ENCODE assay signal across 7 cellular contexts in the genomic region with DNA sequence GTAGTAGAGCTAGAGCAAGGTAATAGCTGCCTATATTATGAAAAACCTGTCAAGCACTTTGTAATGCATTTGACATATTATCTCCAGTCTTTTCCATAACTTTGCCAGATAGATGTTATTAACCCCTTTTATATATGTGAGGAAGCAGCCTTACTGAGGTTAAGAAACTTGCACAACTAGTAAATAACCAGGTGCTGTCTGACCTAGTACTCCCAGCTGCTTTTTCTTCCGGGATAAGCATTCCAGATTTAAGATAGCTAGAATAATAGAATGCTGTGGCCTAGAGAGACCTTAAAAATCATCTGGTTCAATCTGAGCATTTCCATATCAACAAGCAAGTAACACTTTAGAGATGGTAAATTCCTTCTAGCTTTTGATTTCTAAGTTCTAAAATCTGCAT. TPM values are rescaled to one million over a fixed set of nuclear protein-coding genes. Genes with fewer than 3 reads are reported as not detected.
DNase-seq lines count a peak whose midpoint lies in the region; ATAC-seq and TF ChIP-seq lines count a peak whose summit lies in the region.

No MANE protein-coding gene starts in this region.

- H3K4me3 Mint-ChIP-seq in HFFc6, result peak overlapping the region; percentile 99
- H3K4me3 Mint-ChIP-seq in stimulated activated memory B cell treated with anti-CD40 and anti-IgM and Interleukin-4, amounts not matched to agents 10 μg/mL and 1 μg/mL and 100 μg/mL, for 72 hours, result peak overlapping the region; percentile 99

- H3K9ac ChIP-seq in iPS-18a (ENCODE audit: low read length), result peak overlapping the region; percentile 51

- peaks cover 38% of the 10 kb centered on the region for H3K4me1 Mint-ChIP-seq in HFFc6 (ENCODE audit: low read depth)
- peaks cover 53% of the 10 kb centered on the region for H3K4me1 Mint-ChIP-seq in stimulated activated memory B cell treated with anti-CD40 and anti-IgM and Interleukin-4, amounts not matched to agents 10 μg/mL and 1 μg/mL and 100 μg/mL, for 72 hours

- peaks cover 18% of the 10 kb centered on the region for H3K36me3 Mint-ChIP-seq in HFFc6 (ENCODE audit: low read depth)
- peaks cover 9% of the 10 kb centered on the region for H3K36me3 Mint-ChIP-seq in stimulated activated memory B cell treated with anti-CD40 and anti-IgM and Interleukin-4, amounts not matched to agents 10 μg/mL and 1 μg/mL and 100 μg/mL, for 72 hours

- TF ChIP-seq CTCF in HFFc6 (IDR thresholded peaks at IDR 0.05) (no peak), WI38 (IDR thresholded peaks at IDR 0.05; ENCODE audit: low read depth, low read length) (no peak)

- H3K9me3 ChIP-seq in iPS-18a (ENCODE audit: control insufficient read depth, low read depth, low read length), result no peaks in the 10 kb centered on the region

- peak overlapping the region; percentile 97 for H3K27ac Mint-ChIP-seq in HFFc6
- H3K27ac Mint-ChIP-seq in stimulated activated memory B cell treated with anti-CD40 and anti-IgM and Interleukin-4, amounts not matched to agents 10 μg/mL and 1 μg/mL and 100 μg/mL, for 72 hours, result peak overlapping the region; percentile 94

- DNase-seq in HFFc6, result no peak
- DNase-seq in NCI-H2196 (lab: John Stamatoyannopoulos, UW; ENCODE audit: unreplicated experiment), result no peak

- peaks cover 1% of the 10 kb centered on the region; the same call in 1 of the 2 replicates for H3K27me3 Mint-ChIP-seq in HFFc6 (ENCODE audit: insufficient read depth)
- H3K27me3 Mint-ChIP-seq in stimulated activated memory B cell treated with anti-CD40 and anti-IgM and Interleukin-4, amounts not matched to agents 10 μg/mL and 1 μg/mL and 100 μg/mL, for 72 hours, result no peaks in the 10 kb centered on the region

- peaks cover 22% of the 10 kb centered on the region for H3K4me1 ChIP-seq in iPS-18a (ENCODE audit: control insufficient read depth, low read depth, low read length)

- no peaks in the 10 kb centered on the region for H3K9me3 Mint-ChIP-seq in HFFc6
- no peaks in the 10 kb centered on the region for H3K9me3 Mint-ChIP-seq in stimulated activated memory B cell treated with anti-CD40 and anti-IgM and Interleukin-4, amounts not matched to agents 10 μg/mL and 1 μg/mL and 100 μg/mL, for 72 hours

- H3K36me3 ChIP-seq in iPS-18a (ENCODE audit: control insufficient read depth, low read depth, low read length), result no peaks in the 10 kb centered on the region

- ATAC-seq in stimulated activated memory B cell treated with anti-CD40 and anti-IgM and Interleukin-4, amounts not matched to agents 10 μg/mL and 1 μg/mL and 100 μg/mL, for 72 hours, result no peak
- ATAC-seq in GM18907 (IDR thresholded peaks at IDR 0.05; ENCODE audit: unreplicated experiment) (no peak), HG03095 (IDR thresholded peaks at IDR 0.05; ENCODE audit: unreplicated experiment) (no peak)

- H3K4me3 ChIP-seq in WI38 (ENCODE audit: low read depth, low read length) (peak overlapping the region; percentile 90), iPS-18a (ENCODE audit: low read length) (peak overlapping the region; percentile 76)

- no peak overlapping the region for H3K27ac ChIP-seq in iPS-18a (ENCODE audit: low read length)

- H3K27me3 ChIP-seq in iPS-18a (ENCODE audit: control insufficient read depth, insufficient read depth, low read length), result no peaks in the 10 kb centered on the region

RNA-seq across cellular contexts. Expression of gene SH3GLB1, which starts 1.6 kb away (rescaled TPM):
- 100 to 1,000 TPM in 3 of 6 experiments, 10 to 100 TPM in 3; 91.0 to 102 (median 100) TPM for total RNA-seq in HFFc6 (2021; fragmentation: NEBNext Ultra II Directional; extraction: Animal tissue kit (Norgen Biotek cat#: 25700))
